ENCODE assay signal across 8 cellular contexts in genomic region chr19:16608290-16608704, GRCh38. TPM values are rescaled to one million over a fixed set of nuclear protein-coding genes. Genes with fewer than 3 reads are reported as not detected.
DNase-seq lines count a peak whose midpoint lies in the region; ATAC-seq and TF ChIP-seq lines count a peak whose summit lies in the region.

No MANE protein-coding gene starts in this region.

- peak overlapping the region; percentile 78 for H3K27ac Mint-ChIP-seq in memory B cell

- H3K4me1 Mint-ChIP-seq in memory B cell = peaks cover 41% of the 10 kb centered on the region

- peaks cover 14% of the 10 kb centered on the region for H3K4me1 ChIP-seq in BE2C

- H3K27me3 Mint-ChIP-seq in memory B cell = no peaks in the 10 kb centered on the region

- H3K4me3 Mint-ChIP-seq in memory B cell = no peak overlapping the region

- no peak overlapping the region for H3K4me3 ChIP-seq in LNCaP clone FGC (ENCODE audit: low read depth, low read length)
- H3K4me3 ChIP-seq in cardiac fibroblast (replicated peaks in 1 of 2; ENCODE audit: low read depth in 2 of 2, low read length in 2 of 2) = no peak overlapping the region
- no peak overlapping the region for H3K4me3 ChIP-seq in BE2C (ENCODE audit: low read depth, low read length)

- H3K9me3 Mint-ChIP-seq in memory B cell = no peaks in the 10 kb centered on the region

- TF ChIP-seq CTCF in 22Rv1 (IDR thresholded peaks at IDR 0.05) (no peak), LNCaP clone FGC (IDR thresholded peaks at IDR 0.05; ENCODE audit: control insufficient read depth, extremely low read depth, insufficient read depth) (no peak), cardiac fibroblast (IDR thresholded peaks at IDR 0.05; ENCODE audit: low read depth, low read length) (no peak), BE2C (IDR thresholded peaks at IDR 0.05; ENCODE audit: low read depth, low read length) (no peak)

- H3K36me3 Mint-ChIP-seq in memory B cell = peaks cover 5% of the 10 kb centered on the region

- H3K27me3 ChIP-seq in BE2C = no peaks in the 10 kb centered on the region

- H3K36me3 ChIP-seq in BE2C = no peaks in the 10 kb centered on the region

- peak overlapping the region; percentile 32 for H3K27ac ChIP-seq in 22Rv1

- peak; percentile 51 for ATAC-seq in memory B cell (ENCODE audit: low read depth)

- H3K9me3 ChIP-seq in BE2C = no peaks in the 10 kb centered on the region

- DNase-seq in LNCaP clone FGC (ENCODE audit: low read depth) = peak; percentile 88
- peak; percentile 82 to 91 for DNase-seq in cardiac fibroblast (ENCODE audit: low read depth in 2 of 2)
- no peak for DNase-seq in memory B cell (ENCODE audit: low spot score in 2 of 2)
- DNase-seq in BE2C = no peak
- no peak for DNase-seq in SHP77 (lab: John Stamatoyannopoulos, UW)
- DNase-seq in central memory CD4-positive, alpha-beta T cell = no peak
- DNase-seq in stimulated activated CD4-positive, alpha-beta T cell treated with anti-CD3 and anti-CD28 coated beads, Interleukin-15, amount 100 ng/mL, for 24 hours = no peak

RNA-seq across cellular contexts. Expression of gene MED26, which starts 19.7 kb away (rescaled TPM):
- 41.8 TPM for polyA plus RNA-seq in BE2C (2012; ENCODE audit: insufficient read depth, insufficient read length, low read depth)

RNA-seq across cellular contexts. Expression of gene SLC35E1, which starts 36.1 kb away (rescaled TPM):
- 103 TPM for polyA plus RNA-seq in BE2C (2012; ENCODE audit: insufficient read depth, insufficient read length, low read depth)

RNA-seq across cellular contexts. Expression of gene SMIM7, which starts 51.6 kb away (rescaled TPM):
- 248 TPM for polyA plus RNA-seq in BE2C (2012; ENCODE audit: insufficient read depth, insufficient read length, low read depth)

RNA-seq across cellular contexts. Expression of gene TMEM38A, which starts 52.6 kb away (rescaled TPM):
- 46.1 TPM for polyA plus RNA-seq in BE2C (2012; ENCODE audit: insufficient read depth, insufficient read length, low read depth)

Comparison
In these comparisons a context has a peak if more than half of its experiments do, and no peak if none do; other contexts are left out.
1. DNase-seq: peak in LNCaP clone FGC (single experiment) and cardiac fibroblast (2 of 2); none in memory B cell (0 of 2), BE2C (single experiment), SHP77 (0 of 2), central memory CD4-positive, alpha-beta T cell (single experiment) and stimulated activated CD4-positive, alpha-beta T cell treated with anti-CD3 and anti-CD28 coated beads, Interleukin-15, amount 100 ng/mL, for 24 hours (single experiment).